ENCODE assay signal across 7 cellular contexts in the genomic region with DNA sequence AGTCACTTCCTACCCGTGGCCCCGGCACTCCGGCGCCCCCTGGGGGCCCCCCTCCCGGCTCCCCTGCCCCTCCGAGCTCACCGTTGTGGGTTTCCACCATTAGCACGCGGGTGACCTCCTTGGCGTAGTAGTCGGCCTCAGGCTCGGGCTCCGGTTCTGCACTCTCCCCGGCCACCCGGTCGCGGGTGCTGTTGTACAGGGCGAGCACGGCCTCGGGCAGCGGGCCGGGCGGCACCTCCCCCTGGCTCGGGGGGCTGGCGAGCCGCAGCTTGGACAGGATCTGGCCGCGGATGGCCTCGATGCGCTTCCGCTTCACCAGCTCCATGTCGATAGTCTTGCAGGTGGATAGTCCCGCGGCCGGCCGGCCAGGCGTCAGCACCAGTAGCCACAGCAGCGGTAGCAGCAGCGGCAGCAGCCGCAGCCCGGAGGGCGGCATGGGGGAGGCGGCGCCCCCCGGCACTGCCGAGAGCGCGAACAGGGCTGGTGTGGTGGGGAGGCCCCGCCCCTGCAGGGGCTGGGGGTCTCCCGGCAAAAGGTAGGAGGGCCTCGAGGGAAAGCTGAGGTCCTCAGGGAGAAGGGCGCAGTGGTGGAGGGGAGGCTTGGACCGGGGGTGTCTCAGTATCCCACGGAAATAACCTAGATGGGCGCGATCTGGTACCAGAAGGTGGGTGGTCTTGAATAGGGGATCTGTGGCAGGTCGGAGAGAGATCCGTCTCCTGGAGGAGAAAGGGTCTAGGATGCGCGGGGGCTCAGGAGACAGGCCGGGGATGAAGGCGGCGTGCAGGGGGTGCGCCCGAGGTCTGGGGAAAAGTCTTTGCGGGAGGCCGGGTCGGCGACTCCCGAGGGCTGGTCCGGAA. TPM values are rescaled to one million over a fixed set of nuclear protein-coding genes. Genes with fewer than 3 reads are reported as not detected.
DNase-seq lines count a peak whose midpoint lies in the region; ATAC-seq, FAIRE-seq and TF ChIP-seq lines count a peak whose summit lies in the region.

No MANE protein-coding gene starts in this region.

- TF ChIP-seq EP300 in H1 (IDR thresholded peaks at IDR 0.05; ENCODE audit: borderline replicate concordance in 1 of 2, low read depth in 2 of 2, low read length in 2 of 2): no peak

- H3K4ac ChIP-seq in H1 (replicated peaks; ENCODE audit: insufficient read length, low read depth, low read length): peak overlapping the region; percentile 47

- TF ChIP-seq POLR2A in H1 (IDR thresholded peaks at IDR 0.05; ENCODE audit: control extremely low read depth in 1 of 2, low read depth in 2 of 2, low read length in 2 of 2): no peak

- no peak overlapping the region for H3K27ac ChIP-seq in H1 (ENCODE audit: low read depth, low read length)

- 2% methylated on average over 71 of the region's 71 CpGs; no CpG with 5 or more reads in 1 of the 2 experiments for WGBS in H1 (ENCODE audit: extremely low coverage in 1 of 2, insufficient coverage in 1 of 2, insufficient read length in 1 of 2, insufficient replicate concordance in 2 of 2, low coverage in 1 of 2, low lambda C conversion rate in 2 of 2, missing lambda C conversion rate in 1 of 2), 2 experiments

- POLR2A ChIA-PET in activated CD4-positive, alpha-beta memory T cell treated with anti-CD3 and anti-CD28 coated beads for 36 hours (lab: Charles Lee): interaction anchor here (0.8 to 6.6 kb wide), 10 partner anchors 11 to 201 kb away, joined by 3 to 43 read pairs (median 4); a partner anchor contains a TSS
- POLR2A ChIA-PET in H1 (lab: Charles Lee; ENCODE audit: partially characterized antibody): interaction anchor here (0.6 to 5.4 kb wide), 15 partner anchors 11 to 586 kb away, joined by 3 to 29 read pairs (median 4); a partner anchor contains a TSS

- H3K4me1 ChIP-seq in H1 (replicated peaks in 1 of 4; ENCODE audit: control insufficient read depth in 3 of 4, insufficient read depth in 4 of 4, low read length in 3 of 4): peaks cover 0 to 14% (median 4%) of the 10 kb centered on the region in 4 experiments; a peak in 5 of 7 replicates

- H3K79me1 ChIP-seq in H1 (ENCODE audit: low read depth, low read length): no peaks in the 10 kb centered on the region; the same call in 1 of the 2 replicates

- DNase-seq in GM13977 (ENCODE audit: low spot score) (peak; percentile 88), NCI-H146 treated with DMSO at 0.1 percent for 48 hours (lab: John Stamatoyannopoulos, UW; ENCODE audit: unreplicated experiment) (peak; percentile 41), H1 (ENCODE audit: low read depth in 1 of 2, low spot score in 2 of 2) (peak in 1 of 2 experiments; percentile 88), mesothelial cell of epicardium (ENCODE audit: low spot score in 2 of 2, unreplicated experiment in 2 of 2) (peak; percentile 27 to 63), omental fat pad (ENCODE audit: low spot score) (no peak)
- peak; percentile 83 for DNase-seq in activated CD4-positive, alpha-beta memory T cell treated with anti-CD3 and anti-CD28 coated beads for 36 hours
- peak; percentile 74 for DNase-seq in stimulated activated CD8-positive, alpha-beta memory T cell treated with anti-CD3 and anti-CD28 coated beads, Interleukin-4, amount 100 ng/mL, for 24 hours (ENCODE audit: low read depth)

- H2BK5ac ChIP-seq in H1 (ENCODE audit: low read depth, low read length): peak overlapping the region; percentile 85; the same call in 1 of the 2 replicates

- H3K23me2 ChIP-seq in H1 (ENCODE audit: low read depth, low read length): peaks cover 27% of the 10 kb centered on the region

- no peaks in the 10 kb centered on the region for H3K79me2 ChIP-seq in H1 (ENCODE audit: control insufficient read depth in 1 of 2, insufficient read depth in 2 of 2, low read length in 2 of 2)

- peaks cover 0 to 6% of the 10 kb centered on the region in 2 experiments for H4K20me1 ChIP-seq in H1 (replicated peaks in 1 of 2; ENCODE audit: control insufficient read depth in 1 of 2, insufficient read depth in 2 of 2, low read length in 2 of 2)

- H2AK5ac ChIP-seq in H1 (ENCODE audit: low read depth, low read length): no peak overlapping the region

- H3K36me3 ChIP-seq in H1 (ENCODE audit: control insufficient read depth in 2 of 4, insufficient read depth in 4 of 4, low read length in 3 of 4): no peaks in the 10 kb centered on the region

- H3K9ac ChIP-seq in H1 (replicated peaks in 1 of 4; ENCODE audit: extremely low read depth in 1 of 4, low read depth in 3 of 4, low read length in 3 of 4): peak overlapping the region in 1 of 4 experiments; percentile 25; a peak in 1 of 7 replicates

- H3K23ac ChIP-seq in H1 (ENCODE audit: insufficient read length): no peak overlapping the region

- peak overlapping the region; percentile 95 for H3K4me3 Mint-ChIP-seq in activated CD4-positive, alpha-beta memory T cell treated with anti-CD3 and anti-CD28 coated beads for 36 hours
- peak overlapping the region; percentile 78 for H3K4me3 Mint-ChIP-seq in mesothelial cell of epicardium

- H3K27ac Mint-ChIP-seq in activated CD4-positive, alpha-beta memory T cell treated with anti-CD3 and anti-CD28 coated beads for 36 hours: peak overlapping the region; percentile 94
- peak overlapping the region; percentile 35 for H3K27ac Mint-ChIP-seq in mesothelial cell of epicardium

- CTCF ChIA-PET in activated CD4-positive, alpha-beta memory T cell treated with anti-CD3 and anti-CD28 coated beads for 36 hours (lab: Charles Lee): interaction anchor here (0.6 to 6.1 kb wide), 19 partner anchors 9 to 1206 kb away, joined by 3 to 69 read pairs (median 4); a partner anchor contains a TSS
- CTCF ChIA-PET in H1 (lab: Charles Lee; ENCODE audit: partially characterized antibody): interaction anchor here (0.6 to 8.0 kb wide), 20 partner anchors 9 to 327 kb away, joined by 3 to 37 read pairs (median 4); a partner anchor contains a TSS

- peaks cover 10 to 36% (median 28%) of the 10 kb centered on the region in 4 experiments for H3K27me3 ChIP-seq in H1 (replicated peaks in 1 of 4; ENCODE audit: control insufficient read depth in 3 of 4, extremely low read depth in 1 of 4, insufficient read depth in 3 of 4, low read length in 3 of 4)

- peak; percentile 25 to 50; a peak in 2 of 4 replicates for TF ChIP-seq RAD21 in H1 (IDR thresholded peaks at IDR 0.05 in 1 of 2, conservative IDR thresholded peaks at IDR 0.05 in 1 of 2; ENCODE audit: low read depth in 2 of 2, low read length in 2 of 2)

- H3K56ac ChIP-seq in H1 (replicated peaks; ENCODE audit: insufficient read length, low read depth, low read length): no peak overlapping the region

- H4K5ac ChIP-seq in H1 (ENCODE audit: insufficient read length, low read depth, low read length): peak overlapping the region; percentile 15

- H3K4me2 ChIP-seq in H1 (ENCODE audit: insufficient read depth in 1 of 2, low read depth in 2 of 2, low read length in 2 of 2): peak overlapping the region; percentile 88 to 92

- intact Hi-C loops in activated CD4-positive, alpha-beta memory T cell treated with anti-CD3 and anti-CD28 coated beads for 36 hours (cut with micrococcal nuclease): loop anchor here (1.0 to 5.0 kb wide), 5 partner anchors 44 to 194 kb away; a partner anchor contains a TSS

- no peaks in the 10 kb centered on the region for H3K9me3 Mint-ChIP-seq in activated CD4-positive, alpha-beta memory T cell treated with anti-CD3 and anti-CD28 coated beads for 36 hours
- peaks cover 3% of the 10 kb centered on the region for H3K9me3 Mint-ChIP-seq in mesothelial cell of epicardium

- peak overlapping the region; percentile 81 for H4K8ac ChIP-seq in H1 (ENCODE audit: extremely low read depth, insufficient read depth, low read length)

- no peak for FAIRE-seq in H1 (lab: Jason Lieb, UNC)

- H3K14ac ChIP-seq in H1 (ENCODE audit: insufficient read length): no peak overlapping the region

- H2BK120ac ChIP-seq in H1 (replicated peaks; ENCODE audit: low read depth, low read length): peak overlapping the region; percentile 35

- H3K36me3 Mint-ChIP-seq in activated CD4-positive, alpha-beta memory T cell treated with anti-CD3 and anti-CD28 coated beads for 36 hours: peaks cover 31% of the 10 kb centered on the region
- H3K36me3 Mint-ChIP-seq in mesothelial cell of epicardium: peaks cover 3% of the 10 kb centered on the region

- peak overlapping the region; percentile 64 for H4K91ac ChIP-seq in H1 (replicated peaks; ENCODE audit: insufficient read length, low read length)

- H2BK15ac ChIP-seq in H1 (ENCODE audit: low read length): peak overlapping the region; percentile 81; the same call in 1 of the 2 replicates

- H2BK20ac ChIP-seq in H1 (ENCODE audit: low read length): no peak overlapping the region

- no peaks in the 10 kb centered on the region for H3K27me3 Mint-ChIP-seq in activated CD4-positive, alpha-beta memory T cell treated with anti-CD3 and anti-CD28 coated beads for 36 hours
- H3K27me3 Mint-ChIP-seq in mesothelial cell of epicardium (ENCODE audit: low read depth): peaks cover 35% of the 10 kb centered on the region

- TF ChIP-seq CTCF in GM13977 (IDR thresholded peaks at IDR 0.05; ENCODE audit: extremely low read depth, insufficient read depth, missing control alignments) (peak; percentile 66), H1 (IDR thresholded peaks at IDR 0.05; ENCODE audit: control extremely low read depth in 1 of 3, insufficient read depth in 1 of 3, low read depth in 1 of 3, low read length in 3 of 3) (peak; percentile 29 to 52 (median 31)), mesothelial cell of epicardium (IDR thresholded peaks at IDR 0.05; ENCODE audit: unreplicated experiment) (no peak), omental fat pad (IDR thresholded peaks at IDR 0.05) (no peak)

- peak overlapping the region; percentile 17; the same call in 1 of the 2 replicates for H2BK12ac ChIP-seq in H1 (ENCODE audit: low read depth, low read length)

- H3K18ac ChIP-seq in H1 (ENCODE audit: extremely low read depth, low read length): peak overlapping the region; percentile 71

- ATAC-seq in omental fat pad (ENCODE audit: low FRiP score): no peak

- peak overlapping the region; percentile 47; the same call in 1 of the 2 replicates for H2AFZ ChIP-seq in H1 (ENCODE audit: low read length)

- peaks cover 55% of the 10 kb centered on the region for H3K4me1 Mint-ChIP-seq in activated CD4-positive, alpha-beta memory T cell treated with anti-CD3 and anti-CD28 coated beads for 36 hours (ENCODE audit: low read depth)
- H3K4me1 Mint-ChIP-seq in mesothelial cell of epicardium: peaks cover 24% of the 10 kb centered on the region

- no peaks in the 10 kb centered on the region for H3K9me3 ChIP-seq in H1 (ENCODE audit: insufficient read depth in 2 of 2, low read depth in 1 of 2, low read length in 1 of 2)

- in situ Hi-C loops in GM13977 (cut with MboI; ENCODE audit: low pct_unique_long_range_greater_than_20kb, low sequenced_read_pairs, unreplicated experiment): no loop called here

- H3K4me3 ChIP-seq in H1 (ENCODE audit: extremely low read depth in 1 of 4, insufficient read depth in 2 of 4, low read depth in 3 of 4, low read length in 4 of 4): peak overlapping the region; percentile 52 to 75 (median 70)

RNA-seq across cellular contexts. Expression of a gene that starts 0.9 kb away (rescaled TPM):
- total RNA-seq in activated CD4-positive, alpha-beta memory T cell treated with anti-CD3 and anti-CD28 coated beads for 36 hours: 100 to 1,000 TPM; 108 to 110 TPM
- total RNA-seq in H1 (2021; fragmentation: NEBNext Ultra II Directional; extraction: Animal tissue kit (Norgen Biotek cat#: 25700)): 10.6 and 12.2 TPM in 2 replicates
- polyA plus RNA-seq in H1 (2011; rRNA removed): 1.7 and 6.5 TPM in 2 replicates
- 2.0 TPM for polyA plus RNA-seq in H1 (2011; cell fraction: cytosol; rRNA removed)
- 3.0 TPM for polyA plus RNA-seq in H1 (2011; cell fraction: nucleus; rRNA removed)
- 7.1 to 8.5 TPM (median 7.4 TPM) in 4 replicates for polyA plus RNA-seq in H1 (2012, experiment 1 of 2)
- polyA plus RNA-seq in H1 (2012, experiment 2 of 2): 7.1 TPM
- polyA plus RNA-seq in H1 (2013, experiment 1 of 2): 12.1 TPM
- 12.7 TPM for polyA plus RNA-seq in H1 (2013, experiment 2 of 2)
- 0.88 and 5.4 TPM in 2 replicates for polyA minus RNA-seq in H1 (2011; rRNA and poly(A)+ RNA removed)
- 8.4 TPM for polyA minus RNA-seq in H1 (2011; cell fraction: cytosol; rRNA and poly(A)+ RNA removed)
- polyA minus RNA-seq in H1 (2011; cell fraction: nucleus; rRNA and poly(A)+ RNA removed): 2.1 TPM
- 24.9 to 26.5 TPM (median 25.2 TPM) in 3 replicates for total RNA-seq in mesothelial cell of epicardium
- 10 to 100 TPM; 17.6 to 43.0 (median 25.2) TPM for total RNA-seq in omental fat pad

RNA-seq across cellular contexts. Expression of a gene that starts 11.1 kb away (rescaled TPM):
- 1 to 10 TPM; 4.7 to 5.1 TPM for total RNA-seq in activated CD4-positive, alpha-beta memory T cell treated with anti-CD3 and anti-CD28 coated beads for 36 hours
- 4.9 and 5.0 TPM in 2 replicates for total RNA-seq in H1 (2021; fragmentation: NEBNext Ultra II Directional; extraction: Animal tissue kit (Norgen Biotek cat#: 25700))
- 6.3 and 9.0 TPM in 2 replicates for polyA plus RNA-seq in H1 (2011; rRNA removed)
- polyA plus RNA-seq in H1 (2011; cell fraction: cytosol; rRNA removed): 4.7 TPM
- 5.1 TPM for polyA plus RNA-seq in H1 (2011; cell fraction: nucleus; rRNA removed)
- 4.9 to 6.4 TPM (median 5.6 TPM) in 4 replicates for polyA plus RNA-seq in H1 (2012, experiment 1 of 2)
- 4.2 TPM for polyA plus RNA-seq in H1 (2012, experiment 2 of 2)
- polyA plus RNA-seq in H1 (2013, experiment 1 of 2): 2.8 TPM
- 3.0 TPM for polyA plus RNA-seq in H1 (2013, experiment 2 of 2)
- polyA minus RNA-seq in H1 (2011; rRNA and poly(A)+ RNA removed): 0.80 and 1.3 TPM in 2 replicates
- 3.4 TPM for polyA minus RNA-seq in H1 (2011; cell fraction: cytosol; rRNA and poly(A)+ RNA removed)
- 2.2 TPM for polyA minus RNA-seq in H1 (2011; cell fraction: nucleus; rRNA and poly(A)+ RNA removed)
- 4.8 to 5.6 TPM (median 5.5 TPM) in 3 replicates for total RNA-seq in mesothelial cell of epicardium
- total RNA-seq in omental fat pad: 1 to 10 TPM; 3.3 to 6.8 (median 5.1) TPM

RNA-seq across cellular contexts. Expression of a gene that starts 23.5 kb away (rescaled TPM):
- total RNA-seq in activated CD4-positive, alpha-beta memory T cell treated with anti-CD3 and anti-CD28 coated beads for 36 hours: 1 to 10 TPM; 4.5 to 4.6 TPM
- 4.2 and 5.3 TPM in 2 replicates for total RNA-seq in H1 (2021; fragmentation: NEBNext Ultra II Directional; extraction: Animal tissue kit (Norgen Biotek cat#: 25700))
- polyA plus RNA-seq in H1 (2011; rRNA removed): 7.4 and 12.9 TPM in 2 replicates
- 7.9 TPM for polyA plus RNA-seq in H1 (2011; cell fraction: cytosol; rRNA removed)
- 15.3 TPM for polyA plus RNA-seq in H1 (2011; cell fraction: nucleus; rRNA removed)
- polyA plus RNA-seq in H1 (2012, experiment 1 of 2): 3.8 to 10.2 TPM (median 7.9 TPM) in 4 replicates
- 13.7 TPM for polyA plus RNA-seq in H1 (2012, experiment 2 of 2)
- 6.7 TPM for polyA plus RNA-seq in H1 (2013, experiment 1 of 2)
- 6.5 TPM for polyA plus RNA-seq in H1 (2013, experiment 2 of 2)
- polyA minus RNA-seq in H1 (2011; rRNA and poly(A)+ RNA removed): 2.3 and 9.6 TPM in 2 replicates
- polyA minus RNA-seq in H1 (2011; cell fraction: cytosol; rRNA and poly(A)+ RNA removed): 2.7 TPM
- 3.8 TPM for polyA minus RNA-seq in H1 (2011; cell fraction: nucleus; rRNA and poly(A)+ RNA removed)
- total RNA-seq in mesothelial cell of epicardium: 16.2 to 19.7 TPM (median 18.3 TPM) in 3 replicates
- total RNA-seq in omental fat pad: 10 to 100 TPM; 12.4 to 44.3 (median 14.2) TPM

RNA-seq across cellular contexts. Expression of a gene that starts 42.9 kb away (rescaled TPM):
- 10 to 100 TPM; 20.5 to 23.4 TPM for total RNA-seq in activated CD4-positive, alpha-beta memory T cell treated with anti-CD3 and anti-CD28 coated beads for 36 hours
- total RNA-seq in H1 (2021; fragmentation: NEBNext Ultra II Directional; extraction: Animal tissue kit (Norgen Biotek cat#: 25700)): 21.1 and 27.1 TPM in 2 replicates
- 19.8 and 32.6 TPM in 2 replicates for polyA plus RNA-seq in H1 (2011; rRNA removed)
- polyA plus RNA-seq in H1 (2011; cell fraction: cytosol; rRNA removed): 16.9 TPM
- 18.7 TPM for polyA plus RNA-seq in H1 (2011; cell fraction: nucleus; rRNA removed)
- 19.2 to 29.9 TPM (median 24.7 TPM) in 4 replicates for polyA plus RNA-seq in H1 (2012, experiment 1 of 2)
- 20.4 TPM for polyA plus RNA-seq in H1 (2012, experiment 2 of 2)
- polyA plus RNA-seq in H1 (2013, experiment 1 of 2): 15.6 TPM
- 15.6 TPM for polyA plus RNA-seq in H1 (2013, experiment 2 of 2)
- 9.2 and 13.4 TPM in 2 replicates for polyA minus RNA-seq in H1 (2011; rRNA and poly(A)+ RNA removed)
- 11.4 TPM for polyA minus RNA-seq in H1 (2011; cell fraction: cytosol; rRNA and poly(A)+ RNA removed)
- polyA minus RNA-seq in H1 (2011; cell fraction: nucleus; rRNA and poly(A)+ RNA removed): 13.0 TPM
- total RNA-seq in mesothelial cell of epicardium: 40.5 to 41.9 TPM (median 40.6 TPM) in 3 replicates
- 10 to 100 TPM; 11.8 to 16.6 (median 13.9) TPM for total RNA-seq in omental fat pad

RNA-seq across cellular contexts. Expression of a gene that starts 44.3 kb away (rescaled TPM):
- total RNA-seq in activated CD4-positive, alpha-beta memory T cell treated with anti-CD3 and anti-CD28 coated beads for 36 hours: 10 to 100 TPM; 43.0 to 45.5 TPM
- total RNA-seq in H1 (2021; fragmentation: NEBNext Ultra II Directional; extraction: Animal tissue kit (Norgen Biotek cat#: 25700)): 56.2 and 66.0 TPM in 2 replicates
- polyA plus RNA-seq in H1 (2011; rRNA removed): 92.8 and 125 TPM in 2 replicates
- polyA plus RNA-seq in H1 (2011; cell fraction: cytosol; rRNA removed): 99.3 TPM
- polyA plus RNA-seq in H1 (2011; cell fraction: nucleus; rRNA removed): 84.3 TPM
- polyA plus RNA-seq in H1 (2012, experiment 1 of 2): 66.1 to 69.5 TPM (median 68.1 TPM) in 4 replicates
- polyA plus RNA-seq in H1 (2012, experiment 2 of 2): 92.1 TPM
- polyA plus RNA-seq in H1 (2013, experiment 1 of 2): 40.1 TPM
- polyA plus RNA-seq in H1 (2013, experiment 2 of 2): 38.2 TPM
- 18.9 and 23.9 TPM in 2 replicates for polyA minus RNA-seq in H1 (2011; rRNA and poly(A)+ RNA removed)
- polyA minus RNA-seq in H1 (2011; cell fraction: cytosol; rRNA and poly(A)+ RNA removed): 30.8 TPM
- 19.9 TPM for polyA minus RNA-seq in H1 (2011; cell fraction: nucleus; rRNA and poly(A)+ RNA removed)
- total RNA-seq in mesothelial cell of epicardium (12.2 to 17.0 TPM (median 12.5 TPM) in 3 replicates), omental fat pad (10 to 100 TPM; 13.2 to 17.3 (median 15.7) TPM)

Comparison
In these comparisons a context has a peak if more than half of its experiments do, and no peak if none do; other contexts are left out.
1. CTCF ChIP-seq: peak in GM13977 (single experiment) and H1 (3 of 3); none in mesothelial cell of epicardium (single experiment) and omental fat pad (0 of 3).